15 cellular contexts compared by ENCODE assay signal in the genomic region with DNA sequence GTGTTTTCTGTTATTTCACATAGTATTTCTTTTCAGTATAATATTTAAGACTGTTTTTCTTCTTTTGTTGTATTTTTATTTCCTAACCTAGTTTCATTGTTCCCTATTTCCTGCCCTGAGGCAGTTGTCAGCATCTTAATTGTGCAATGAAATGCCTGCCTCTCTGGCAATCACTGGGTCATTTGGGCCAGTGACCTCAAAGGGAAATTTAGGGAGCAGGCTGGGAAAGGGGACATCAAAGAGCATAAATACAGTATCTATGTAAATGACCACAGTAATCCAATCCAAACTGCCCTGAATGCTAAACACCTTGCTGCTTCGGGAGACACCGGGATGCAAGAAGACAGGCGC.
DNase-seq lines count a peak whose midpoint lies in the region; ATAC-seq and TF ChIP-seq lines count a peak whose summit lies in the region.
"Had no signal": no experiment of that assay in that cellular context is flagged by ENCODE, and none has a peak within 500 bp of the region (broad histone marks: within the 10 kb centered on the region; RNA-seq: fewer than 3 reads in every experiment).

No MANE protein-coding gene starts in this region.

- no peaks in the 10 kb centered on the region for H3K9me3 Mint-ChIP-seq in naive thymus-derived CD4-positive, alpha-beta T cell

- intact Hi-C loops in mammary epithelial cell (cut with micrococcal nuclease) = no loop called here
- intact Hi-C loops in naive thymus-derived CD4-positive, alpha-beta T cell (cut with micrococcal nuclease) = no loop called here
- intact Hi-C loops in posterior vena cava (cut with DNase I) = no loop called here

- H3K79me2 ChIP-seq in mammary epithelial cell (ENCODE audit: insufficient read depth, low read length) = no peaks in the 10 kb centered on the region
- H3K79me2 ChIP-seq in mesendoderm (ENCODE audit: control insufficient read depth, insufficient read depth, low read length) = no peaks in the 10 kb centered on the region

- dilution Hi-C loops in mammary epithelial cell (cut with HindIII; ENCODE audit: low sequenced_read_pairs) = no loop called here

- H3K9me3 ChIP-seq in BLaER1 (no peaks in the 10 kb centered on the region), HUES64 (ENCODE audit: insufficient read depth, low read depth, low read length) (no peaks in the 10 kb centered on the region), mammary epithelial cell (replicated peaks; ENCODE audit: insufficient read depth, low read length) (no peaks in the 10 kb centered on the region)
- H3K9me3 ChIP-seq in naive thymus-derived CD4-positive, alpha-beta T cell (ENCODE audit: control insufficient read depth in 2 of 3, low read length in 3 of 3) = no peaks in the 10 kb centered on the region
- H3K9me3 ChIP-seq: ovary had no signal

- peak; percentile 29 for DNase-seq in mammary epithelial cell
- DNase-seq in mesendoderm = peak; percentile 75
- no peak for DNase-seq in naive thymus-derived CD4-positive, alpha-beta T cell
- DNase-seq in posterior vena cava (ENCODE audit: low spot score) = no peak
- no peak for DNase-seq in NCI-H2029 (lab: John Stamatoyannopoulos, UW)
- DNase-seq: activated CD4-positive, alpha-beta T cell treated with anti-CD3 and anti-CD28 coated beads, Interleukin-2, amount 50 U/mL, for 4 hours; activated T-cell treated with anti-CD3 and anti-CD28 coated beads, Interleukin-2, amount 50 U/mL, for 48 hours; midbrain; NCI-H2029 treated with DMSO at 0.1 percent for 48 hours; NCI-H82; ovary; stimulated activated CD4-positive, alpha-beta T cell treated with anti-CD3 and anti-CD28 coated beads, Interleukin-12 subunit alpha, Interleukin-12 subunit beta, amount 100 ng/mL, for 4 hours had no signal

- in situ Hi-C loops in mammary epithelial cell (cut with MboI; ENCODE audit: low sequenced_read_pairs in 2 of 2) = no loop called here

- no TSS peak for BruUV-seq in mammary epithelial cell (replicated peaks; lab: Mats Ljungman, UMichigan)

- no peak overlapping the region for H3K4me3 Mint-ChIP-seq in naive thymus-derived CD4-positive, alpha-beta T cell

- CTCF ChIA-PET in mammary epithelial cell (lab: Charles Lee; ENCODE audit: low non-redundant PET) = no interaction called here
- CTCF ChIA-PET in naive thymus-derived CD4-positive, alpha-beta T cell (lab: Charles Lee) = no interaction called here

- no peak for ATAC-seq in naive thymus-derived CD4-positive, alpha-beta T cell
- ATAC-seq in HG02884 (IDR thresholded peaks at IDR 0.05; ENCODE audit: unreplicated experiment) = no peak

- H3K4me2 ChIP-seq in BLaER1 (peak overlapping the region; percentile 55), mammary epithelial cell (ENCODE audit: insufficient read depth, low read depth, low read length) (peak overlapping the region; percentile 66), mesendoderm (ENCODE audit: low read length) (no peak overlapping the region)

- 63% methylated on average over 3 of the region's 3 CpGs for whole genome bisulfite sequencing in HUES64
- WGBS in mammary epithelial cell (ENCODE audit: low coverage, missing lambda C conversion rate) = 95% methylated on average over 3 of the region's 3 CpGs
- WGBS in mesendoderm (ENCODE audit: extremely low coverage, insufficient coverage, low lambda C conversion rate) = no CpG with 5 or more reads among the region's 3 CpGs

- H3K18ac ChIP-seq in mesendoderm (ENCODE audit: low read length) = no peak overlapping the region

- no peak overlapping the region for H2AK5ac ChIP-seq in mesendoderm (ENCODE audit: low read length)

- POLR2A ChIA-PET in naive thymus-derived CD4-positive, alpha-beta T cell (lab: Charles Lee) = no interaction called here

- H3K27me3 ChIP-seq in BLaER1 (no peaks in the 10 kb centered on the region), HUES64 (ENCODE audit: insufficient read depth, low read length) (no peaks in the 10 kb centered on the region), mammary epithelial cell (ENCODE audit: insufficient read depth, low read length) (peaks cover 2% of the 10 kb centered on the region), mesendoderm (ENCODE audit: insufficient read depth, low read length, poor library complexity) (no peaks in the 10 kb centered on the region)
- no peaks in the 10 kb centered on the region for H3K27me3 ChIP-seq in naive thymus-derived CD4-positive, alpha-beta T cell (ENCODE audit: control insufficient read depth in 2 of 2, insufficient read depth in 2 of 2, low read length in 2 of 2)
- H3K27me3 ChIP-seq: ovary had no signal

- no peak overlapping the region for H4K8ac ChIP-seq in mesendoderm (ENCODE audit: low read depth, low read length)

- no peak overlapping the region for H3K27ac Mint-ChIP-seq in naive thymus-derived CD4-positive, alpha-beta T cell

- H4K5ac ChIP-seq in mesendoderm (ENCODE audit: low read length) = no peak overlapping the region

- no peak overlapping the region for H3K27ac ChIP-seq in BLaER1
- peak overlapping the region; percentile 26; the same call in 1 of the 2 replicates for H3K27ac ChIP-seq in HUES64 (ENCODE audit: low read depth, low read length)
- H3K27ac ChIP-seq in mammary epithelial cell (ENCODE audit: insufficient read depth, low read depth, low read length) = no peak overlapping the region
- H3K27ac ChIP-seq in mesendoderm (ENCODE audit: low read depth, low read length) = no peak overlapping the region
- no peak overlapping the region for H3K27ac ChIP-seq in naive thymus-derived CD4-positive, alpha-beta T cell (ENCODE audit: low read depth, low read length)
- H3K27ac ChIP-seq: ovary had no signal

- H3K23ac ChIP-seq in mesendoderm (ENCODE audit: low read length) = no peak overlapping the region

- H3K27me3 Mint-ChIP-seq in naive thymus-derived CD4-positive, alpha-beta T cell = no peaks in the 10 kb centered on the region

- no peak overlapping the region for H3K56ac ChIP-seq in mesendoderm (ENCODE audit: low read length)

- no peak overlapping the region for H2BK5ac ChIP-seq in mesendoderm (ENCODE audit: low read length)

- H3K4me1 ChIP-seq in BLaER1 (peaks cover 20% of the 10 kb centered on the region), HUES64 (ENCODE audit: insufficient read depth, low read length) (peaks cover 22% of the 10 kb centered on the region), mammary epithelial cell (ENCODE audit: insufficient read depth, low read length) (peaks cover 19% of the 10 kb centered on the region), mesendoderm (ENCODE audit: control insufficient read depth, low read depth, low read length) (no peaks in the 10 kb centered on the region)
- no peaks in the 10 kb centered on the region for H3K4me1 ChIP-seq in naive thymus-derived CD4-positive, alpha-beta T cell (ENCODE audit: control insufficient read depth in 2 of 2, insufficient read depth in 2 of 2, low read length in 2 of 2)

- H3K79me1 ChIP-seq in mesendoderm (ENCODE audit: low read length) = no peaks in the 10 kb centered on the region

- no peak for TF ChIP-seq CTCF in mammary epithelial cell (conservative IDR thresholded peaks at IDR 0.05 in 1 of 2, IDR thresholded peaks at IDR 0.05 in 1 of 2; ENCODE audit: extremely low read depth in 1 of 2, insufficient read depth in 1 of 2, low read depth in 1 of 2, low read length in 2 of 2)

- no peaks in the 10 kb centered on the region for H3K4me1 Mint-ChIP-seq in naive thymus-derived CD4-positive, alpha-beta T cell

- H4K20me1 ChIP-seq in BLaER1 = no peaks in the 10 kb centered on the region
- no peaks in the 10 kb centered on the region for H4K20me1 ChIP-seq in mammary epithelial cell (ENCODE audit: insufficient read depth, low read length)

- no peak overlapping the region for H2AFZ ChIP-seq in mammary epithelial cell (ENCODE audit: low read depth, low read length)

- H2BK120ac ChIP-seq in mesendoderm (ENCODE audit: low read depth, low read length) = no peak overlapping the region

- H3K4ac ChIP-seq in mesendoderm (ENCODE audit: low read depth, low read length) = no peak overlapping the region

- H3K9ac ChIP-seq in BLaER1 (no peak overlapping the region), HUES64 (ENCODE audit: low read depth, low read length) (peak overlapping the region; percentile 39; the same call in 1 of the 2 replicates), mammary epithelial cell (ENCODE audit: insufficient read depth, low read length) (no peak overlapping the region), mesendoderm (ENCODE audit: low read length) (no peak overlapping the region)

- H3K4me3 ChIP-seq in BLaER1 (no peak overlapping the region), HUES64 (ENCODE audit: low read length) (no peak overlapping the region), mammary epithelial cell (replicated peaks in 1 of 3; ENCODE audit: insufficient read depth in 1 of 3, low read depth in 2 of 3, low read length in 3 of 3) (peak overlapping the region in 1 of 3 experiments; percentile 1), mesendoderm (ENCODE audit: low read length) (no peak overlapping the region)
- no peak overlapping the region for H3K4me3 ChIP-seq in naive thymus-derived CD4-positive, alpha-beta T cell (ENCODE audit: low read length)
- H3K4me3 ChIP-seq: ovary had no signal

- H3K36me3 ChIP-seq in BLaER1 (no peaks in the 10 kb centered on the region), HUES64 (ENCODE audit: insufficient read depth, low read length) (no peaks in the 10 kb centered on the region), mammary epithelial cell (ENCODE audit: insufficient read depth, low read length) (no peaks in the 10 kb centered on the region), mesendoderm (ENCODE audit: control insufficient read depth, insufficient read depth, low read length) (no peaks in the 10 kb centered on the region)
- no peaks in the 10 kb centered on the region for H3K36me3 ChIP-seq in naive thymus-derived CD4-positive, alpha-beta T cell (ENCODE audit: control insufficient read depth in 2 of 3, insufficient read depth in 3 of 3, low read length in 3 of 3)
- H3K36me3 ChIP-seq: ovary had no signal

- peaks cover 0 to 63% (median 22%) of the 10 kb centered on the region in 5 donors for H3K36me3 Mint-ChIP-seq in naive thymus-derived CD4-positive, alpha-beta T cell

- no peak overlapping the region for H2BK15ac ChIP-seq in mesendoderm (replicated peaks; ENCODE audit: low read depth)

Comparison
In these comparisons a context has a peak if more than half of its experiments do, and no peak if none do; other contexts are left out.
1. DNase-seq: peak in mammary epithelial cell (single experiment) and mesendoderm (single experiment); none in naive thymus-derived CD4-positive, alpha-beta T cell (0 of 9), posterior vena cava (single experiment) and NCI-H2029 (single experiment).